Comparison of ENCODE assay signal across 8 cellular contexts in genomic region chr11:64246874-64247728, GRCh38. TPM values are rescaled to one million over a fixed set of nuclear protein-coding genes. Genes with fewer than 3 reads are reported as not detected.
DNase-seq lines count a peak whose midpoint lies in the region; ATAC-seq and TF ChIP-seq lines count a peak whose summit lies in the region.

Gene PPP1R14B (minus strand): TSS chr11:64246943. CDS start chr11:64246673, 270 bp downstream.

- H3K27ac Mint-ChIP-seq in CD14-positive monocyte: peak within 1 kb of the TSS; percentile 83 to 93 (median 88)

- peak within 1 kb of the TSS; percentile 87 to 89 for H3K27ac ChIP-seq in tibial artery

- peaks cover 0 to 61% (median 47%) of the 10 kb centered on the region in 4 donors for H3K4me1 ChIP-seq in tibial artery

- H3K36me3 ChIP-seq in tibial artery: peaks cover 0 to 15% (median 0%) of the 10 kb centered on the region in 3 donors

- H3K27me3 Mint-ChIP-seq in CD14-positive monocyte (ENCODE audit: low read depth in 3 of 3): peaks cover 3 to 10% (median 7%) of the 10 kb centered on the region in 3 donors

- peaks cover 50% of the 10 kb centered on the region for H3K4me1 Mint-ChIP-seq in CD14-positive monocyte

- peak within 1 kb of the TSS; percentile 87 to 89 for H3K4me3 Mint-ChIP-seq in CD14-positive monocyte

- TF ChIP-seq CTCF in CD14-positive monocyte (IDR thresholded peaks at IDR 0.05) (no peak), omental fat pad (IDR thresholded peaks at IDR 0.05) (no peak), tibial artery (IDR thresholded peaks at IDR 0.05) (peak in 1 of 2 experiments; percentile 4)

- no peaks in the 10 kb centered on the region for H3K27me3 ChIP-seq in tibial artery

- no peaks in the 10 kb centered on the region for H3K9me3 Mint-ChIP-seq in CD14-positive monocyte

- H3K4me3 ChIP-seq in tibial artery: peak within 1 kb of the TSS; percentile 62 to 79

- intact Hi-C loops in CD14-positive monocyte (cut with micrococcal nuclease) (no loop called here), head of caudate nucleus (cut with DNase I) (no loop called here), tibial artery (cut with DNase I; ENCODE audit: low total_unique reads) (no loop called here)

- ATAC-seq in GM21825 (IDR thresholded peaks at IDR 0.05; ENCODE audit: unreplicated experiment) (peak; percentile 28), omental fat pad (ENCODE audit: low FRiP score) (peak; percentile 43)

- no peaks in the 10 kb centered on the region for H3K9me3 ChIP-seq in tibial artery

- H3K36me3 Mint-ChIP-seq in CD14-positive monocyte: peaks cover 13 to 14% of the 10 kb centered on the region in 2 donors

- DNase-seq in CD14-positive monocyte (ENCODE audit: low spot score) (peak; percentile 80), NCI-H1105 treated with DMSO at 0.1 percent for 48 hours (lab: John Stamatoyannopoulos, UW) (peak; percentile 69), SW 1271 (lab: John Stamatoyannopoulos, UW) (peak; percentile 67 to 81), head of caudate nucleus (peak; percentile 52 to 94 (median 88)), omental fat pad (ENCODE audit: low spot score) (peak; percentile 60), tibial artery (peak; percentile 89 to 95)
- DNase-seq in activated naive CD8-positive, alpha-beta T cell treated with anti-CD3 and anti-CD28 coated beads, Interleukin-2, amount 50 U/mL, for 16 hours (ENCODE audit: low read depth, low spot score): peak; percentile 78

RNA-seq across cellular contexts. Expression of gene PPP1R14B, which starts in this region (rescaled TPM):
- polyA plus RNA-seq in CD14-positive monocyte: 10 to 100 TPM; 11.7 to 34.2 TPM
- total RNA-seq in omental fat pad: 100 to 1,000 TPM in 1 of 4 donors, 10 to 100 TPM in 3; 95.0 to 140 (median 97.9) TPM

Comparison
In these comparisons a context has a peak if more than half of its experiments do, and no peak if none do; other contexts are left out.
1. Peak in every context shown above with its lines: DNase-seq, ATAC-seq, H3K4me3 ChIP-seq and H3K27ac ChIP-seq.